In the genomic region with DNA sequence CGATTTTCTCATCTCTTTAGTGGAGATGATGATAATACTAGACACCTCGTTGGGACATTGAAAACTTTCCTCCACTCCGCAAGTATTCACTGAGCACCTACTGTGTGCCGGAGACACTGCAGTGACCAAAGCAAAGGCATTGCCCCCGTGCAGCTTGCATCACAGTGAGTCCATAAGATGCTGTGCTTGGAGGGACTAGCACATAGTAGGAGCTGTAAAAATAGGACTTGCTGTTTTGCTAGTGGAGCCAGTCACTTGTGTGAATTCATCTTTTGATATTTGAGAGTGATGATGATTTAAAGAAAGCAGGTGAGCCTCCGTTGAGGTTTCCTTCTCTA, we compare ENCODE assay signal across 1 cellular context.
TF ChIP-seq lines count a peak whose summit lies in the region.

No MANE protein-coding gene starts in this region.

TF ChIP-seq in H1, 55 proteins besides CTCF, POLR2A, EP300 and RAD21:
- TF ChIP-seq TEAD4 (IDR thresholded peaks at IDR 0.05; ENCODE audit: low read depth, low read length): no peak
- TF ChIP-seq SIN3A (conservative IDR thresholded peaks at IDR 0.05 in 1 of 2, IDR thresholded peaks at IDR 0.05 in 1 of 2; ENCODE audit: low read depth in 1 of 2, low read length in 2 of 2): 0 out of 4 replicates have a peak, but pooled peaks of 1 of the 2 experiments have one; percentile 5
